10 cellular contexts compared by ENCODE assay signal in genomic region chr20:44697041-44697440, GRCh38. TPM values are rescaled to one million over a fixed set of nuclear protein-coding genes. Genes with fewer than 3 reads are reported as not detected.
"Had no signal": no experiment of that assay in that cellular context is flagged by ENCODE, and none has a peak within 500 bp of the region (broad histone marks: within the 10 kb centered on the region; RNA-seq: fewer than 3 reads in every experiment).

No MANE protein-coding gene starts in this region.

RNA-seq across cellular contexts. Expression of gene CCN5, which starts 18.1 kb away (rescaled TPM):
- total RNA-seq: activated CD4-positive, alpha-beta memory T cell treated with anti-CD3 and anti-CD28 coated beads for 36 hours; activated CD4-positive, alpha-beta T cell treated with anti-CD3 and anti-CD28 coated beads, Interleukin-2, amount 10 ng/mL, durations not matched to agents 24 days and 14 days; activated CD8-positive, alpha-beta memory T cell treated with anti-CD3 and anti-CD28 coated beads for 36 hours; activated naive CD4-positive, alpha-beta T cell treated with anti-CD3 and anti-CD28 coated beads for 36 hours; activated naive CD8-positive, alpha-beta T cell treated with anti-CD3 and anti-CD28 coated beads, Interleukin-2, amount 10 ng/mL, durations not matched to agents 7 days and 5 days; activated T-helper 1 cell treated with anti-CD3 and anti-CD28 coated beads, Interleukin-12 subunit alpha, Interleukin-12 subunit beta, Interleukin-2, Interleukin-4 antibody, amounts not matched to agents 30 ng/mL and 10 ng/mL and 1 ng/mL, durations not matched to agents 14 hours and 24 hours and 36 hours; endodermal cell; frontal cortex; naive thymus-derived CD4-positive, alpha-beta T cell had no signal
- polyA plus RNA-seq: naive thymus-derived CD4-positive, alpha-beta T cell; neural cell had no signal

RNA-seq across cellular contexts. Expression of gene KCNK15, which starts 48.6 kb away (rescaled TPM):
- total RNA-seq: activated naive CD8-positive, alpha-beta T cell treated with anti-CD3 and anti-CD28 coated beads, Interleukin-2, amount 10 ng/mL, durations not matched to agents 7 days and 5 days; frontal cortex had no signal
- polyA plus RNA-seq: naive thymus-derived CD4-positive, alpha-beta T cell; neural cell had no signal
